1 cellular context compared by ENCODE assay signal in genomic region chr7:70005885-70006284, GRCh38.
TF ChIP-seq lines count a peak whose summit lies in the region.

No MANE protein-coding gene starts in this region.

TF ChIP-seq in H1, 55 proteins besides CTCF, POLR2A, EP300 and RAD21:
- TF ChIP-seq TCF12 (IDR thresholded peaks at IDR 0.05; ENCODE audit: low read depth, low read length) (no peak), ATF3 (IDR thresholded peaks at IDR 0.05; ENCODE audit: insufficient read depth, low read depth, low read length) (no peak), SAP30 (IDR thresholded peaks at IDR 0.05; ENCODE audit: insufficient read depth, insufficient replicate concordance, low read length) (no peak), BACH1 (IDR thresholded peaks at IDR 0.05; ENCODE audit: low read length) (no peak), HDAC2 (IDR thresholded peaks at IDR 0.05; ENCODE audit: borderline replicate concordance in 1 of 2, low read depth in 2 of 2, low read length in 2 of 2) (no peak), TAF1 (IDR thresholded peaks at IDR 0.05; ENCODE audit: low read depth, low read length) (no peak), CREB1 (IDR thresholded peaks at IDR 0.05) (no peak), RBBP5 (IDR thresholded peaks at IDR 0.05; ENCODE audit: borderline replicate concordance, low read depth, low read length) (no peak), PHF8 (conservative IDR thresholded peaks at IDR 0.05; ENCODE audit: low read depth, low read length) (no peak), ATF2 (IDR thresholded peaks at IDR 0.05; ENCODE audit: low read length) (no peak), CHD7 (IDR thresholded peaks at IDR 0.05; ENCODE audit: insufficient replicate concordance, low read length) (no peak), TEAD4 (IDR thresholded peaks at IDR 0.05; ENCODE audit: low read depth, low read length) (no peak), CBX8 (IDR thresholded peaks at IDR 0.05; ENCODE audit: borderline replicate concordance, low read depth, low read length) (no peak), RXRA (IDR thresholded peaks at IDR 0.05; ENCODE audit: insufficient read depth, low read depth, low read length) (no peak)
